Comparison of ENCODE assay signal across 8 cellular contexts in the genomic region with DNA sequence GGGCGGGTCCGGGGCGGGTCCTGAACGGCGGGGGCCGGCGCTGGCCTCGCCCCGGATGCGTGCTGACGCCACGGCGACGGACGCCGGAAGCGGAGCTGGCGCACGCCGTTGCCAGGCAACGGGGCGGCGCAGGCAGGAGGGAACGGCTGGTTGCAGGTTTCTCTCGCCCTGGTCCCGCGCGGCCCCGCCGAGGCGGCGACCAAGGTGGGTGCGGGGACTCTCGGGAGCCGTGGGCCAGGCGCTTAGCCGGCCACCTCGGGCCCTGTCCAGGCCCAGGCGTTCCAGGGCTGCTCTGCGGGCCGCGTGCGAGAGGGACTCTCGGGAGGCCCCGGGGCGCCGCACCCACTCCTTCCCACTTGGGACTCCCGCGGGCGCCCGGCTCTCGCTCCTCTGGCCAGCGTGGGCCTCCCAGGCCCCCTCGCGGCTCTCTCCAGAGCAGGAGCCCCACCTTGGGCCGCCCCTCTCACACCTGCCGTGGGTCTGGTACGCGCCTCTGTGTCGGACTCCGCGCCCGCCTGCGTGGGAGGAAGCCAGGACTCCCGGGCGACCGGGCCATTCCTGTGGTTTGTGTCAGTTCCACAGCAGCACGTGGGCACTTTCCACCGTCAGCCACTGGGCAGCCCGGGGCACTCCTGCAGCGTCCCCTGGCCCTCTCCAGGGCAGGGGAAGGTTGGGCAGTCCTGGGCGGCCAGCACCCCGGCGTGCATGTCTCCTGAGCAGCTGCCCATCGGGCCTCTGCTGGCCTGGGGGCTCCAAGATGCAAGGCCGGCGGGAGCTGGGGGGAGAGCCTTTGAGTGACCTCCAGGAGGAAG. TPM values are rescaled to one million over a fixed set of nuclear protein-coding genes. Genes with fewer than 3 reads are reported as not detected.
DNase-seq lines count a peak whose midpoint lies in the region; ATAC-seq lines count a peak whose summit lies in the region.

Gene CLBA1, plus strand, starts transcription at position 114 of the 812 bp plus-strand sequence. Its CDS starts 644 bp downstream, at position 758.

- H3K4me2 ChIP-seq in BLaER1 treated with 17β-estradiol and CSF1 and Interleukin-3, amounts not matched to agents 10 nM and 100 nM: peak within 1 kb of the TSS; percentile 95 to 100 (median 99)

- peaks cover 72 to 96% (median 95%) of the 10 kb centered on the region in 10 experiments for H3K4me1 ChIP-seq in BLaER1 treated with 17β-estradiol and CSF1 and Interleukin-3, amounts not matched to agents 10 nM and 100 nM
- peaks cover 6% of the 10 kb centered on the region for H3K4me1 ChIP-seq in effector memory CD4-positive, alpha-beta T cell (ENCODE audit: control insufficient read depth, insufficient read depth, low read length, poor library complexity, severe bottlenecking)

- H3K36me3 ChIP-seq in BLaER1 treated with 17β-estradiol and CSF1 and Interleukin-3, amounts not matched to agents 10 nM and 100 nM: no peaks in the 10 kb centered on the region
- H3K36me3 ChIP-seq in effector memory CD4-positive, alpha-beta T cell (ENCODE audit: control insufficient read depth, insufficient read depth, low read length): no peaks in the 10 kb centered on the region

- peaks cover 2% of the 10 kb centered on the region for H3K27me3 Mint-ChIP-seq in activated CD4-positive, alpha-beta memory T cell treated with anti-CD3 and anti-CD28 coated beads for 36 hours
- peaks cover 3% of the 10 kb centered on the region for H3K27me3 Mint-ChIP-seq in memory B cell

- no peaks in the 10 kb centered on the region for H3K9me3 Mint-ChIP-seq in activated CD4-positive, alpha-beta memory T cell treated with anti-CD3 and anti-CD28 coated beads for 36 hours
- no peaks in the 10 kb centered on the region for H3K9me3 Mint-ChIP-seq in memory B cell

- H3K9ac ChIP-seq in BLaER1 treated with 17β-estradiol and CSF1 and Interleukin-3, amounts not matched to agents 10 nM and 100 nM: peak within 1 kb of the TSS; percentile 76 to 86 (median 82)

- intact Hi-C loops in activated CD4-positive, alpha-beta memory T cell treated with anti-CD3 and anti-CD28 coated beads for 36 hours (cut with micrococcal nuclease): no loop called here

- peak within 1 kb of the TSS; percentile 59 for H3K4me3 Mint-ChIP-seq in activated CD4-positive, alpha-beta memory T cell treated with anti-CD3 and anti-CD28 coated beads for 36 hours
- peak within 1 kb of the TSS; percentile 83 for H3K4me3 Mint-ChIP-seq in memory B cell

- peaks cover 9% of the 10 kb centered on the region for H3K4me1 Mint-ChIP-seq in activated CD4-positive, alpha-beta memory T cell treated with anti-CD3 and anti-CD28 coated beads for 36 hours (ENCODE audit: low read depth)
- peaks cover 10% of the 10 kb centered on the region for H3K4me1 Mint-ChIP-seq in memory B cell

- no peaks in the 10 kb centered on the region for H3K36me3 Mint-ChIP-seq in activated CD4-positive, alpha-beta memory T cell treated with anti-CD3 and anti-CD28 coated beads for 36 hours
- H3K36me3 Mint-ChIP-seq in memory B cell: peaks cover 2% of the 10 kb centered on the region

- peak within 1 kb of the TSS; percentile 68 to 83 (median 77) for H3K4me3 ChIP-seq in BLaER1 treated with 17β-estradiol and CSF1 and Interleukin-3, amounts not matched to agents 10 nM and 100 nM
- peak within 1 kb of the TSS; percentile 66 for H3K4me3 ChIP-seq in effector memory CD4-positive, alpha-beta T cell (ENCODE audit: insufficient read depth, low read depth, low read length, poor library complexity, severe bottlenecking)

- DNase-seq in GM19238 (ENCODE audit: insufficient read length, low spot score) (peak; percentile 99), NCI-H748 (lab: John Stamatoyannopoulos, UW; ENCODE audit: unreplicated experiment) (peak; percentile 97), memory B cell (ENCODE audit: low spot score in 2 of 2) (peak; percentile 77 to 85)
- DNase-seq in activated CD4-positive, alpha-beta memory T cell treated with anti-CD3 and anti-CD28 coated beads for 36 hours: peak; percentile 91
- DNase-seq in effector memory CD4-positive, alpha-beta T cell: peak; percentile 81 to 83 (median 82)
- peak; percentile 73 to 85 (median 77) for DNase-seq in stimulated activated CD4-positive, alpha-beta T cell treated with anti-CD3 and anti-CD28 coated beads, TNF-alpha, amount 100 ng/mL, for 48 hours (ENCODE audit: low read depth in 3 of 3)

- H3K27ac Mint-ChIP-seq in activated CD4-positive, alpha-beta memory T cell treated with anti-CD3 and anti-CD28 coated beads for 36 hours: no peak within 1 kb of the TSS
- H3K27ac Mint-ChIP-seq in memory B cell: peak within 1 kb of the TSS; percentile 91

- H3K9me3 ChIP-seq in BLaER1 treated with 17β-estradiol and CSF1 and Interleukin-3, amounts not matched to agents 10 nM and 100 nM (replicated peaks in 1 of 11): no peaks in the 10 kb centered on the region
- H3K9me3 ChIP-seq in effector memory CD4-positive, alpha-beta T cell (ENCODE audit: control insufficient read depth, low read length): no peaks in the 10 kb centered on the region

- POLR2A ChIA-PET in activated CD4-positive, alpha-beta memory T cell treated with anti-CD3 and anti-CD28 coated beads for 36 hours (lab: Charles Lee): interaction anchor here (2.9 kb wide), 1 partner anchor 34 kb away, joined by 18 read pairs; the partner anchor contains the start of gene CDCA4

- H3K27ac ChIP-seq in BLaER1 treated with 17β-estradiol and CSF1 and Interleukin-3, amounts not matched to agents 10 nM and 100 nM: peak within 1 kb of the TSS; percentile 58 to 84 (median 74); a peak in 21 of 22 replicates
- H3K27ac ChIP-seq in effector memory CD4-positive, alpha-beta T cell (ENCODE audit: insufficient read depth, low read length, poor library complexity, severe bottlenecking): peak within 1 kb of the TSS; percentile 69

- ATAC-seq in HG03432 (IDR thresholded peaks at IDR 0.05; ENCODE audit: unreplicated experiment): peak; percentile 92
- ATAC-seq in memory B cell (ENCODE audit: low read depth): peak; percentile 97

- peaks cover 0 to 9% (median 0%) of the 10 kb centered on the region in 11 experiments; a peak in 2 of 22 replicates for H4K20me1 ChIP-seq in BLaER1 treated with 17β-estradiol and CSF1 and Interleukin-3, amounts not matched to agents 10 nM and 100 nM

- CTCF ChIA-PET in activated CD4-positive, alpha-beta memory T cell treated with anti-CD3 and anti-CD28 coated beads for 36 hours (lab: Charles Lee): interaction anchor here (0.6 to 3.1 kb wide), 6 partner anchors 10 to 90 kb away, joined by 3 to 20 read pairs (median 4); no protein-coding TSS in a partner anchor

- no peaks in the 10 kb centered on the region for H3K27me3 ChIP-seq in BLaER1 treated with 17β-estradiol and CSF1 and Interleukin-3, amounts not matched to agents 10 nM and 100 nM
- H3K27me3 ChIP-seq in effector memory CD4-positive, alpha-beta T cell (replicated peaks; ENCODE audit: control insufficient read depth, insufficient read depth, low read length, poor library complexity, severe bottlenecking): no peaks in the 10 kb centered on the region

RNA-seq across cellular contexts. Expression of gene CLBA1, which starts in this region (rescaled TPM):
- total RNA-seq in activated CD4-positive, alpha-beta memory T cell treated with anti-CD3 and anti-CD28 coated beads for 36 hours: 1 to 10 TPM in 1 of 2 experiments, under 1 TPM in 1; 0.78 to 1.2 TPM

Comparison
In these comparisons a context has a peak if more than half of its experiments do, and no peak if none do; other contexts are left out.
1. Peak in every context shown above with its lines: DNase-seq, ATAC-seq, H3K4me3 ChIP-seq and H3K27ac ChIP-seq.